In the genomic region with DNA sequence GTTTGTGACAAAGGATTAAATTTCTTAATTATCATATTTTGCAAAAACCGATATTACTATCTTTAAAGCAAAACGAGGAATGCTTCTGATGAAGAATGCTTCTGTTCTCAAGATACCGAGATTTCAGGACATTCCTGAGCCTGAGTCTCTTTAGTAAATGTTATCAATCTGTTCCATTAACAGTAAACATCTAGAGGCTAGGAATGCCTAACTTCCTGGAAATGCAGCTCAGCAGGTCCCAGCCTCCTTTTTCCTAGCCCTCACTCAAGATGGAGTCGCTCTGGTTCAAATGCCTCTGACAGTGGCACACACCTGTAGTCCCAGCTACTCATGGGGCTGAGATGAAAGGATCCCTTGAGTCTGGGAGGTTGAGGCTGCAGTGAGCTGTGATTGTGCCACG, we compare ENCODE assay signal across 21 cellular contexts. TPM values are rescaled to one million over a fixed set of nuclear protein-coding genes. Genes with fewer than 3 reads are reported as not detected.
"Had no signal": no experiment of that assay in that cellular context is flagged by ENCODE, and none has a peak within 500 bp of the region (broad histone marks: within the 10 kb centered on the region; RNA-seq: fewer than 3 reads in every experiment).

No MANE protein-coding gene starts in this region.

- DNase-seq: Karpas-422, KG1, MG63, NCI-H1092 treated with DMSO at 0.1 percent for 48 hours, NCI-H1436, NCI-H187, NCI-H2029, NCI-H2081 treated with DMSO at 0.1 percent for 48 hours, NCI-H2171, NCI-H226, NCI-H446, NCI-H510A, NCI-H524 treated with DMSO at 0.1 percent for 48 hours, NCI-H69, NCI-H774, Right ventricle myocardium superior, RPMI8226, SIG-M5 had no signal

- H3K27ac ChIP-seq: SJSA1, SK-N-MC had no signal

- H3K9me3 ChIP-seq: MG63, SJSA1 had no signal

- H3K4me1 ChIP-seq: SJSA1 had no signal

- H3K4me3 ChIP-seq: MG63, SJSA1, SK-N-MC had no signal

- H3K36me3 ChIP-seq: MG63, SJSA1 had no signal

RNA-seq across cellular contexts. Expression of gene IFNL4, which starts 2.4 kb away (rescaled TPM):
- total RNA-seq: HT-29, Right ventricle myocardium superior, SJSA1 had no signal

RNA-seq across cellular contexts. Expression of gene IFNL3, which starts 6.3 kb away (rescaled TPM):
- total RNA-seq: HT-29, Right ventricle myocardium superior, SJSA1 had no signal

RNA-seq across cellular contexts. Expression of gene IFNL2, which starts 17.1 kb away (rescaled TPM):
- total RNA-seq: HT-29, Right ventricle myocardium superior, SJSA1 had no signal

RNA-seq across cellular contexts. Expression of gene IFNL1, which starts 45.1 kb away (rescaled TPM):
- total RNA-seq: HT-29, Right ventricle myocardium superior, SJSA1 had no signal

RNA-seq across cellular contexts. Expression of gene SYCN, which starts 47.0 kb away (rescaled TPM):
- total RNA-seq: HT-29, Right ventricle myocardium superior, SJSA1 had no signal
